Comparison of ENCODE assay signal across 9 cellular contexts in the genomic region with DNA sequence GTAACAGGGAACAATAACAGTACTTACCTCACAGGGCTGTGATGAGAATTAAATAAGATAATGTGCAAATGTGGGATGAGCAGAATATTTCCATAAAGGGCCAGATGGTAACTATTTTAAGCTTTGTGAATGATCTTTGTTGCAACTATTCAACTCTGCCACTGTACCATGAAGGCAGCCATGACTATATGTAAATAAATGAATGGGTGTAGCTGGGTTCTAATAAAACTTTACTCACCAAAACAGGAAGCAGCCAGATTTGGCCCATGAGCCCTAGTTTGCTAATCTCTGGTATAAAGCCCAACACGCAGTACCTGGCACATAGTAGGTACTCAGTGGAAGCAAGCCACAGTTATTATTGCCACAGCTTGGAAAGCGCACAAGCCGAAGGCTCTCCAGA.
"Had no signal": no experiment of that assay in that cellular context is flagged by ENCODE, and none has a peak within 500 bp of the region (broad histone marks: within the 10 kb centered on the region; RNA-seq: fewer than 3 reads in every experiment).

No MANE protein-coding gene starts in this region.

- FAIRE-seq: H1, H54, HTR-8/SVneo had no signal

- H3K27ac ChIP-seq: KMS-11 had no signal

- H3K4me3 ChIP-seq: GM23338 had no signal

- H3K9ac ChIP-seq: KMS-11 had no signal

- H2AFZ ChIP-seq: GM23338 had no signal

- DNase-seq: H9, HCEC 1CT, IMR-90, KBM-7 had no signal

- H3K4me2 ChIP-seq: GM23338, KMS-11 had no signal

- ATAC-seq: GM23338 had no signal
